In genomic region chr16:30669026-30670000, GRCh38 we compare ENCODE assay signal across 19 cellular contexts.
"Had no signal": no experiment of that assay in that cellular context is flagged by ENCODE, and none has a peak within 500 bp of the region (broad histone marks: within the 10 kb centered on the region; RNA-seq: fewer than 3 reads in every experiment).

No MANE protein-coding gene starts in this region.

- H3K27me3 ChIP-seq: ascending aorta, breast epithelium, gastroesophageal sphincter, heart right ventricle, pancreas, transverse colon, vagina had no signal

- H3K9ac ChIP-seq: neural progenitor cell had no signal

- FAIRE-seq: pancreas had no signal

- H3K4me1 ChIP-seq: ascending aorta, breast epithelium, neural progenitor cell, pancreas, transverse colon had no signal

- H2AFZ ChIP-seq: neural progenitor cell had no signal

- DNase-seq: activated CD4-positive, alpha-beta T cell treated with anti-CD3 and anti-CD28 coated beads, Interleukin-2, amount 50 U/mL, for 48 hours; activated naive CD4-positive, alpha-beta T cell treated with anti-CD3 and anti-CD28 coated beads, Interleukin-2, amount 10 ng/mL, durations not matched to agents 7 days and 5 days; dermis blood vessel endothelial cell; endodermal cell; erythroblast; heart right ventricle; left cardiac atrium; midbrain; stimulated activated CD4-positive, alpha-beta T cell treated with anti-CD3 and anti-CD28 coated beads, Interleukin-12 subunit alpha, Interleukin-12 subunit beta, amount 100 ng/mL, for 4 hours; stimulated activated CD4-positive, alpha-beta T cell treated with anti-CD3 and anti-CD28 coated beads, Interleukin-2, amount 100 ng/mL, for 24 hours; substantia nigra; T-helper 1 cell; transverse colon had no signal

- H3K4me2 ChIP-seq: neural progenitor cell had no signal

- ATAC-seq: gastroesophageal sphincter, left cardiac atrium had no signal

- H3K4me3 ChIP-seq: ascending aorta, breast epithelium, gastroesophageal sphincter, heart right ventricle, neural progenitor cell, pancreas, transverse colon, vagina had no signal

- H3K9me3 ChIP-seq: ascending aorta, breast epithelium, gastroesophageal sphincter, heart right ventricle, pancreas, transverse colon, vagina had no signal

- H3K27ac ChIP-seq: ascending aorta, breast epithelium, gastroesophageal sphincter, heart right ventricle, neural progenitor cell, pancreas, transverse colon, vagina had no signal

- H3K36me3 ChIP-seq: neural progenitor cell had no signal
